Comparison of ENCODE assay signal across 20 cellular contexts in genomic region chr21:36491191-36491916, GRCh38. TPM values are rescaled to one million over a fixed set of nuclear protein-coding genes. Genes with fewer than 3 reads are reported as not detected.
DNase-seq lines count a peak whose midpoint lies in the region; ATAC-seq and TF ChIP-seq lines count a peak whose summit lies in the region.
"Had no signal": no experiment of that assay in that cellular context is flagged by ENCODE, and none has a peak within 500 bp of the region (broad histone marks: within the 10 kb centered on the region; RNA-seq: fewer than 3 reads in every experiment).

No MANE protein-coding gene starts in this region.

- H3K4me3 ChIP-seq in foreskin fibroblast (ENCODE audit: low read depth in 1 of 2, low read length in 2 of 2) (peak overlapping the region; percentile 13 to 32), trophoblast cell (ENCODE audit: low read depth, low read length) (no peak overlapping the region)
- H3K4me3 ChIP-seq: stomach had no signal

- H2BK12ac ChIP-seq in trophoblast cell (ENCODE audit: low read length): no peak overlapping the region

- no peak overlapping the region for H2BK5ac ChIP-seq in trophoblast cell (ENCODE audit: low read depth, low read length, poor library complexity)

- H2BK120ac ChIP-seq in trophoblast cell (ENCODE audit: insufficient read depth, low read length, poor library complexity): no peak overlapping the region

- H3K23ac ChIP-seq in trophoblast cell (ENCODE audit: low read length): no peak overlapping the region

- 0 out of 2 replicates have a peak overlapping the region, but pooled peaks have one; percentile 7 for H3K27ac Mint-ChIP-seq in WTC11
- no peak overlapping the region for H3K27ac Mint-ChIP-seq in activated T-cell treated with anti-CD3 and anti-CD28 coated beads, Interleukin-2, amount 50 U/mL, for 72 hours
- H3K27ac Mint-ChIP-seq: activated naive CD4-positive, alpha-beta T cell treated with anti-CD3 and anti-CD28 coated beads, Interleukin-2, amount 50 U/mL, for 24 hours had no signal

- no peak overlapping the region for H2AFZ ChIP-seq in trophoblast cell (ENCODE audit: insufficient read depth, low read length, poor library complexity)

- H3K79me1 ChIP-seq in trophoblast cell (ENCODE audit: low read length): no peaks in the 10 kb centered on the region

- H3K9me3 ChIP-seq in trophoblast cell (ENCODE audit: insufficient read depth, low read depth, low read length): peaks cover 3% of the 10 kb centered on the region
- H3K9me3 ChIP-seq: stomach had no signal

- no peak overlapping the region for H3K4me2 ChIP-seq in trophoblast cell (ENCODE audit: low read length)

- no peaks in the 10 kb centered on the region for H3K9me3 Mint-ChIP-seq in WTC11
- peaks cover under 1% of the 10 kb centered on the region in 2 donors for H3K9me3 Mint-ChIP-seq in activated T-cell treated with anti-CD3 and anti-CD28 coated beads, Interleukin-2, amount 50 U/mL, for 72 hours
- H3K9me3 Mint-ChIP-seq: activated naive CD4-positive, alpha-beta T cell treated with anti-CD3 and anti-CD28 coated beads, Interleukin-2, amount 50 U/mL, for 24 hours had no signal

- no peaks in the 10 kb centered on the region for H3K79me2 ChIP-seq in trophoblast cell (ENCODE audit: control insufficient read depth, insufficient read depth, low read length, poor library complexity)

- TF ChIP-seq CTCF in WTC11 (IDR thresholded peaks at IDR 0.05) (no peak), foreskin fibroblast (IDR thresholded peaks at IDR 0.05; ENCODE audit: low read depth, low read length) (no peak)

- no peak overlapping the region for H4K12ac ChIP-seq in trophoblast cell (ENCODE audit: low read depth, low read length)

- no peak overlapping the region for H3K4me3 Mint-ChIP-seq in WTC11
- no peak overlapping the region for H3K4me3 Mint-ChIP-seq in activated T-cell treated with anti-CD3 and anti-CD28 coated beads, Interleukin-2, amount 50 U/mL, for 72 hours
- H3K4me3 Mint-ChIP-seq: activated naive CD4-positive, alpha-beta T cell treated with anti-CD3 and anti-CD28 coated beads, Interleukin-2, amount 50 U/mL, for 24 hours had no signal

- no peak overlapping the region for H3K9ac ChIP-seq in trophoblast cell (ENCODE audit: low read length)

- H3K14ac ChIP-seq in trophoblast cell (ENCODE audit: low read length): no peak overlapping the region

- H2AK5ac ChIP-seq in trophoblast cell (ENCODE audit: low read length): no peak overlapping the region

- H3K36me3 ChIP-seq in trophoblast cell (ENCODE audit: control insufficient read depth in 1 of 2, insufficient read depth in 2 of 2, low read length in 2 of 2): no peaks in the 10 kb centered on the region
- H3K36me3 ChIP-seq: stomach had no signal

- no CpG with 5 or more reads among the region's 16 CpGs for WGBS in trophoblast cell (ENCODE audit: extremely low coverage, insufficient coverage, insufficient read length)

- H3K27me3 Mint-ChIP-seq in WTC11 (ENCODE audit: low read depth): no peaks in the 10 kb centered on the region
- peaks cover 6% of the 10 kb centered on the region for H3K27me3 Mint-ChIP-seq in activated T-cell treated with anti-CD3 and anti-CD28 coated beads, Interleukin-2, amount 50 U/mL, for 72 hours (ENCODE audit: low read depth)
- H3K27me3 Mint-ChIP-seq: activated naive CD4-positive, alpha-beta T cell treated with anti-CD3 and anti-CD28 coated beads, Interleukin-2, amount 50 U/mL, for 24 hours had no signal

- POLR2A ChIA-PET in WTC11 (lab: Charles Lee): interaction anchor here (0.7 kb wide), 1 partner anchor 22 kb away, joined by 3 read pairs; no protein-coding TSS in a partner anchor

- no peak overlapping the region for H3K27ac ChIP-seq in trophoblast cell (ENCODE audit: low read depth, low read length)
- H3K27ac ChIP-seq: stomach had no signal

- no peak overlapping the region for H4K91ac ChIP-seq in trophoblast cell (ENCODE audit: low read depth, low read length)

- no peak for ATAC-seq in WTC11
- ATAC-seq in activated T-cell treated with anti-CD3 and anti-CD28 coated beads, Interleukin-2, amount 50 U/mL, for 72 hours (replicated peaks in 1 of 2): no peak
- ATAC-seq: left lobe of liver, right cardiac atrium had no signal

- H3K4me1 Mint-ChIP-seq in WTC11: no peaks in the 10 kb centered on the region
- no peaks in the 10 kb centered on the region for H3K4me1 Mint-ChIP-seq in activated T-cell treated with anti-CD3 and anti-CD28 coated beads, Interleukin-2, amount 50 U/mL, for 72 hours (ENCODE audit: low read depth)
- H3K4me1 Mint-ChIP-seq: activated naive CD4-positive, alpha-beta T cell treated with anti-CD3 and anti-CD28 coated beads, Interleukin-2, amount 50 U/mL, for 24 hours had no signal

- CTCF ChIA-PET in WTC11 (lab: Charles Lee): no interaction called here

- DNase-seq in activated effector memory CD4-positive, alpha-beta T cell treated with anti-CD3 and anti-CD28 coated beads, Interleukin-2, amount 50 U/mL, for 16 hours: peak; percentile 33
- no peak for DNase-seq in activated effector memory CD4-positive, alpha-beta T cell treated with Interleukin-2 at 50 U/mL for 16 hours
- DNase-seq in WTC11 (ENCODE audit: low spot score) (no peak), foreskin fibroblast (peak; percentile 30 to 66), trophoblast cell (no peak)
- no peak for DNase-seq in activated CD4-positive, alpha-beta T cell treated with anti-CD3 and anti-CD28 coated beads, Interleukin-2, amount 50 U/mL, for 1 hour
- no peak for DNase-seq in stimulated activated CD4-positive, alpha-beta T cell treated with anti-CD3 and anti-CD28 coated beads, Interleukin-4, amount 100 ng/mL, for 1 hour
- DNase-seq in activated T-cell treated with anti-CD3 and anti-CD28 coated beads, Interleukin-2, amount 50 U/mL, for 72 hours: no peak
- DNase-seq: activated CD4-positive, alpha-beta T cell treated with anti-CD3 and anti-CD28 coated beads, Interleukin-2, amount 50 U/mL, for 48 hours; COR-L47; effector CD4-positive, alpha-beta T cell; KBM-7; NCI-H82; right cardiac atrium; stimulated activated CD4-positive, alpha-beta T cell treated with anti-CD3 and anti-CD28 coated beads, Interleukin-1b, Interleukin-23, amount 100 ng/mL, for 48 hours; stomach had no signal

- H3K4ac ChIP-seq in trophoblast cell (ENCODE audit: low read depth, low read length): no peak overlapping the region

- H3K27me3 ChIP-seq in trophoblast cell (ENCODE audit: insufficient read depth, low read length): no peaks in the 10 kb centered on the region

- no peaks in the 10 kb centered on the region for H3K4me1 ChIP-seq in trophoblast cell (ENCODE audit: control insufficient read depth in 1 of 2, insufficient read depth in 2 of 2, low read length in 2 of 2)

- no peaks in the 10 kb centered on the region for H3K36me3 Mint-ChIP-seq in WTC11
- no peaks in the 10 kb centered on the region for H3K36me3 Mint-ChIP-seq in activated T-cell treated with anti-CD3 and anti-CD28 coated beads, Interleukin-2, amount 50 U/mL, for 72 hours (ENCODE audit: insufficient read depth in 2 of 2)
- H3K36me3 Mint-ChIP-seq: activated naive CD4-positive, alpha-beta T cell treated with anti-CD3 and anti-CD28 coated beads, Interleukin-2, amount 50 U/mL, for 24 hours had no signal

- H3K18ac ChIP-seq in trophoblast cell (ENCODE audit: low read length): no peak overlapping the region

- H4K8ac ChIP-seq in trophoblast cell (ENCODE audit: low read depth, low read length): no peak overlapping the region

TF ChIP-seq in WTC11, 78 proteins besides CTCF, POLR2A, EP300 and RAD21:
- no peak for TF ChIP-seq RORB (CRISPR knock-in tag; IDR thresholded peaks at IDR 0.05)
- TF ChIP-seq CREB1 (CRISPR knock-in tag; IDR thresholded peaks at IDR 0.05): no peak
- TF ChIP-seq HMGA2 (CRISPR knock-in tag; IDR thresholded peaks at IDR 0.05): no peak
- no peak for TF ChIP-seq ZNF232 (CRISPR knock-in tag; IDR thresholded peaks at IDR 0.05)
- TF ChIP-seq FOXJ3 (CRISPR knock-in tag; IDR thresholded peaks at IDR 0.05; ENCODE audit: borderline replicate concordance): no peak
- TF ChIP-seq ZNF396 (CRISPR knock-in tag; IDR thresholded peaks at IDR 0.05; ENCODE audit: borderline replicate concordance): no peak
- TF ChIP-seq SOX15 (CRISPR knock-in tag; IDR thresholded peaks at IDR 0.05): no peak
- TF ChIP-seq ZNF512 (CRISPR knock-in tag; IDR thresholded peaks at IDR 0.05; ENCODE audit: borderline replicate concordance): no peak
- TF ChIP-seq TEAD4 (CRISPR knock-in tag; IDR thresholded peaks at IDR 0.05): no peak
- TF ChIP-seq TP53 (CRISPR knock-in tag; IDR thresholded peaks at IDR 0.05): no peak
- no peak for TF ChIP-seq TEAD1 (CRISPR knock-in tag; IDR thresholded peaks at IDR 0.05)
- TF ChIP-seq ZBTB43 (CRISPR knock-in tag; IDR thresholded peaks at IDR 0.05): no peak
- no peak for TF ChIP-seq NR3C1 (CRISPR knock-in tag; conservative IDR thresholded peaks at IDR 0.05; ENCODE audit: low read depth)
- TF ChIP-seq NFE2L1 (CRISPR knock-in tag; IDR thresholded peaks at IDR 0.05): no peak
- TF ChIP-seq NFYB (CRISPR knock-in tag; conservative IDR thresholded peaks at IDR 0.05; ENCODE audit: low read depth): no peak
- TF ChIP-seq MXD4 (CRISPR knock-in tag; IDR thresholded peaks at IDR 0.05; ENCODE audit: borderline replicate concordance): no peak

RNA-seq across cellular contexts. Expression of gene CLDN14, which starts 11.4 kb away (rescaled TPM):
- total RNA-seq in WTC11 (2021): not detected in 3 replicates
- 0.06 and 0.10 TPM in 2 replicates for polyA plus RNA-seq in trophoblast cell (2013)
- not detected for total RNA-seq in activated T-cell treated with anti-CD3 and anti-CD28 coated beads, Interleukin-2, amount 50 U/mL, for 72 hours
- total RNA-seq: omental fat pad, right cardiac atrium, stomach had no signal
- polyA plus RNA-seq: AG04450, right cardiac atrium had no signal

Comparison
In these comparisons a context has a peak if more than half of its experiments do, and no peak if none do; other contexts are left out.
1. DNase-seq: peak in activated effector memory CD4-positive, alpha-beta T cell treated with anti-CD3 and anti-CD28 coated beads, Interleukin-2, amount 50 U/mL, for 16 hours (single experiment) and foreskin fibroblast (2 of 2); none in activated effector memory CD4-positive, alpha-beta T cell treated with Interleukin-2 at 50 U/mL for 16 hours (single experiment), WTC11 (single experiment), trophoblast cell (0 of 2), activated CD4-positive, alpha-beta T cell treated with anti-CD3 and anti-CD28 coated beads, Interleukin-2, amount 50 U/mL, for 1 hour (single experiment), stimulated activated CD4-positive, alpha-beta T cell treated with anti-CD3 and anti-CD28 coated beads, Interleukin-4, amount 100 ng/mL, for 1 hour (single experiment) and activated T-cell treated with anti-CD3 and anti-CD28 coated beads, Interleukin-2, amount 50 U/mL, for 72 hours (0 of 2).